ENCODE assay signal across 9 cellular contexts in genomic region chr6:159897603-159898002, GRCh38. TPM values are rescaled to one million over a fixed set of nuclear protein-coding genes. Genes with fewer than 3 reads are reported as not detected.
"Had no signal": no experiment of that assay in that cellular context is flagged by ENCODE, and none has a peak within 500 bp of the region (broad histone marks: within the 10 kb centered on the region; RNA-seq: fewer than 3 reads in every experiment).

No MANE protein-coding gene starts in this region.

- H3K9me3 Mint-ChIP-seq: GM23338 had no signal

- H3K4me3 ChIP-seq: GM23338, K562 had no signal

- H3K4me1 Mint-ChIP-seq: GM23338, H9 had no signal

- H3K27ac Mint-ChIP-seq: GM23338 had no signal

- H3K4me3 Mint-ChIP-seq: GM23338, H9 had no signal

- ATAC-seq: GM23338, K562 had no signal

- FAIRE-seq: H1, H54, HTR-8/SVneo, K562 had no signal

- DNase-seq: H9, HCEC 1CT, IMR-90 had no signal

RNA-seq across cellular contexts. Expression of gene MAS1, which starts 6.8 kb away (rescaled TPM):
- total RNA-seq: H1, HT-29, IMR-90, K562 had no signal
- polyA plus RNA-seq: GM23338, K562 had no signal
